Comparison of ENCODE assay signal across 1 cellular context in the genomic region with DNA sequence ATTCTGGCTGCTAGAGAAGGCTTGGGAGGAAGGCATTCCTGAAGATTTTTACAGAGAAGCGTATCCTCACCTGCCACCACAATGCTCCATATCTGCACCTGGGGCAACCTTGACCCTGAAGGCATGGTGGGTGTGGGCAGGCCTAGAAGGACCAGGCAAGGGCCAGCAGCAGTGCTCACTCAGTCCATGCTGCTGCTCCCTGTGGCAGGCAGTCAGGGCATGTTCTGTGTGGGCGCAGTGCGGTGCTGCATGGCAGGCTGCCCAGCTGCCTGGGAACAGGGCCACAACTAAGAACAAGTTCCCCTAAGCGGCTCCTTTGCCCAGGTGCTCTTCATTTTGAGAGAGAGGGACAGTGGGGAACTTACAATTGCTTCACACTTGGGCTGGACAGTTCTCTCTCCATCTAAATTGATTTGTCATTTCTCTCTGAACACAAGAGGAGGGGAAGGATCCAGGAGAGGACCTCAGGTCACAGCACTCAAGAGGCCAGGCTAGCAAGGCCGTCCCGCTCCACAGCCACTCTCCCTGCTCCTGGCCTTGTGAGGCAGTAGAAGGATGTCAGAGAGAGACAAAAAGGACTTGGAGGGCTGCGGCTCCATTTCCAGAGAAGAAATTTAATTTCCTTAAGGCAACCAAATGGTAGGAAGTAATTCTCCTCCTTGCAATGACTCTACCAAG.
TF ChIP-seq lines count a peak whose summit lies in the region.

No MANE protein-coding gene starts in this region.

TF ChIP-seq in GM23338, 12 proteins besides CTCF, POLR2A, EP300 and RAD21 (continued from another document):
- TF ChIP-seq, protein P1, sequence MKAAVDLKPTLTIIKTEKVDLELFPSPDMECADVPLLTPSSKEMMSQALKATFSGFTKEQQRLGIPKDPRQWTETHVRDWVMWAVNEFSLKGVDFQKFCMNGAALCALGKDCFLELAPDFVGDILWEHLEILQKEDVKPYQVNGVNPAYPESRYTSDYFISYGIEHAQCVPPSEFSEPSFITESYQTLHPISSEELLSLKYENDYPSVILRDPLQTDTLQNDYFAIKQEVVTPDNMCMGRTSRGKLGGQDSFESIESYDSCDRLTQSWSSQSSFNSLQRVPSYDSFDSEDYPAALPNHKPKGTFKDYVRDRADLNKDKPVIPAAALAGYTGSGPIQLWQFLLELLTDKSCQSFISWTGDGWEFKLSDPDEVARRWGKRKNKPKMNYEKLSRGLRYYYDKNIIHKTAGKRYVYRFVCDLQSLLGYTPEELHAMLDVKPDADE (IDR thresholded peaks at IDR 0.05), result no peak
- TF ChIP-seq STAT1 (IDR thresholded peaks at IDR 0.05; ENCODE audit: unreplicated experiment) (no peak), ZNF114 (CRISPR knock-in tag; IDR thresholded peaks at IDR 0.05) (no peak), ZNF462 (CRISPR knock-in tag; IDR thresholded peaks at IDR 0.05) (no peak)
